Comparison of ENCODE assay signal across 1 cellular context in the genomic region with DNA sequence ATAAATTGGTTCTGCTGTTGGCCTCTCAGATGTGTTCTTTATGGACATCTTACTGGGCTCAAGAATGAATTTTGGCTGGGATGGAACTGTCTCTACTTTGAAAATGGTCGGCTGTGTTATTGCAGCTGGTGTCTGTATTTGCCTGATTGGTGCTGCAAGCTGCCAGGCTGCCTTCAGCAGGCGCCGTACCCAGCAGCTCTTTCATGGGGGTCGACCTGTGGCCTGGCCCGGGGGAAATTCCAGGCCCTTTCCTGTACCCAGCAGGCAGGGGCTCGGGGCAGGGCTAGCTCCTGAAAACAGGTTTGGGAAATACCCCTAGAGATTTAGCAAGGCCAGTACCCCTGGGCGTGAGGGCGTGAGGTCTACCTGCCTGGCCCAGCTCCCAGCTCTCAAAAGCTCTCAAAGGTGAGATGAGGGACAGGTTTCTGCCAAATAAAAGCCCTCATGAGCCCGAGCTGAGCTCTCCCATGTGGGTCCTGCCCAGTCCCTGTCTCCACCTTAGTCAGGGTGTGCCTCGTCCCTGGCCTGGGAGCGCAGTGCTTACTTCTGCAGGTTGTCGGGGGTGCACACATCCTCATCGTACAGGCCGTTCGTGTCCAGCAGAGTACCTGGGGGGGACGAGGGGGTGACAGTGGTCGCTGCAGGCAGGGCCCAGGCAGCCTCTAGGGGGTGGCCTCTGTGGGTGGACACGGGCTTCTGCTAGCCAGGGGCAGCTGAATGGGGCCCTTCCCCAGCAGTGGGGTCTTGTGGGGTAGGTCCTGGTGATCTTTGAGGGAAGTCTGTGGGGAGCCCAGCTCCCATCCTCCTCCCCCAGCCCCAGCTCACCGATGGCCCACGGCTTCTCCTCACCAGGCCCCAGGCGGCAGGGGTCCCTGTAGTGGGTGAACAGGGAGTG.
TF ChIP-seq lines count a peak whose summit lies in the region.

No MANE protein-coding gene starts in this region.

TF ChIP-seq in HepG2, 621 proteins besides CTCF, POLR2A, EP300 and RAD21:
- TF ChIP-seq EED (CRISPR knock-in tag; IDR thresholded peaks at IDR 0.05) (0 out of 2 replicates have a peak, but pooled peaks have one; percentile 52), AGO2 (optimal IDR thresholded peaks at IDR 0.05; ENCODE audit: low read depth, low read length) (peak; percentile 52), TCF12 (IDR thresholded peaks at IDR 0.05) (no peak), TCF12 (CRISPR knock-in tag; IDR thresholded peaks at IDR 0.05) (no peak), TP53 (CRISPR knock-in tag; conservative IDR thresholded peaks at IDR 0.05) (no peak), ZMYM4 (CRISPR knock-in tag; IDR thresholded peaks at IDR 0.05) (no peak), ZNF274 (CRISPR knock-in tag; IDR thresholded peaks at IDR 0.05) (no peak), IKZF4 (CRISPR knock-in tag; IDR thresholded peaks at IDR 0.05; ENCODE audit: borderline replicate concordance, low read depth, not compliant biosample characterization) (peak; percentile 8), ZNF816 (CRISPR knock-in tag; IDR thresholded peaks at IDR 0.05; ENCODE audit: borderline replicate concordance) (no peak), ZNF772 (CRISPR knock-in tag; IDR thresholded peaks at IDR 0.05) (0 out of 2 replicates have a peak, but pooled peaks have one; percentile 22), SIX1 (CRISPR knock-in tag; IDR thresholded peaks at IDR 0.05; ENCODE audit: borderline replicate concordance) (no peak), TBX2 (CRISPR knock-in tag; IDR thresholded peaks at IDR 0.05; ENCODE audit: borderline replicate concordance) (peak; percentile 4; the same call in 1 of the 2 replicates), TBL1XR1 (IDR thresholded peaks at IDR 0.05; ENCODE audit: borderline replicate concordance, low read length, partially characterized antibody) (no peak), AKAP8 (CRISPR knock-in tag; IDR thresholded peaks at IDR 0.05) (peak; percentile 40; the same call in 1 of the 2 replicates), ZNF24 (IDR thresholded peaks at IDR 0.05) (no peak), ZNF501 (CRISPR knock-in tag; IDR thresholded peaks at IDR 0.05) (0 out of 2 replicates have a peak, but pooled peaks have one; percentile 22), ZNF567 (CRISPR knock-in tag; IDR thresholded peaks at IDR 0.05; ENCODE audit: borderline replicate concordance) (no peak)
- TF ChIP-seq, protein P1, sequence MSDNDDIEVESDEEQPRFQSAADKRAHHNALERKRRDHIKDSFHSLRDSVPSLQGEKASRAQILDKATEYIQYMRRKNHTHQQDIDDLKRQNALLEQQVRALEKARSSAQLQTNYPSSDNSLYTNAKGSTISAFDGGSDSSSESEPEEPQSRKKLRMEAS (IDR thresholded peaks at IDR 0.05) = 0 out of 2 replicates have a peak, but pooled peaks have one; percentile 0
- TF ChIP-seq, protein P2, sequence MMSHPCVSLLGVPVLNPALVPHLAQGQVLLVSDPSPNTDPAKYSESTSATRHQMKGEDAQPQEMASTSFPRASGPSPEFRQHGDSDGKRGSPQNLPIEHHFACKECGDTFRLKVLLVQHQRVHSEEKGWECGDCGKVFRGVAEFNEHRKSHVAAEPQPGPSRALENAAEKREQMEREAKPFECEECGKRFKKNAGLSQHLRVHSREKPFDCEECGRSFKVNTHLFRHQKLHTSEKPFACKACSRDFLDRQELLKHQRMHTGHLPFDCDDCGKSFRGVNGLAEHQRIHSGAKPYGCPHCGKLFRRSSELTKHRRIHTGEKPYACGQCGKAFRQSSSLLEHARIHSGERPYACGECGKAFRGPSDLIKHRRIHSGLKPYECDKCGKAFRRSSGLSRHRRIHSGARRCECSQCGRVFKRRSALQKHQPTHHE (CRISPR knock-in tag; IDR thresholded peaks at IDR 0.05; ENCODE audit: borderline replicate concordance) = no peak
- TF ChIP-seq, protein P3, sequence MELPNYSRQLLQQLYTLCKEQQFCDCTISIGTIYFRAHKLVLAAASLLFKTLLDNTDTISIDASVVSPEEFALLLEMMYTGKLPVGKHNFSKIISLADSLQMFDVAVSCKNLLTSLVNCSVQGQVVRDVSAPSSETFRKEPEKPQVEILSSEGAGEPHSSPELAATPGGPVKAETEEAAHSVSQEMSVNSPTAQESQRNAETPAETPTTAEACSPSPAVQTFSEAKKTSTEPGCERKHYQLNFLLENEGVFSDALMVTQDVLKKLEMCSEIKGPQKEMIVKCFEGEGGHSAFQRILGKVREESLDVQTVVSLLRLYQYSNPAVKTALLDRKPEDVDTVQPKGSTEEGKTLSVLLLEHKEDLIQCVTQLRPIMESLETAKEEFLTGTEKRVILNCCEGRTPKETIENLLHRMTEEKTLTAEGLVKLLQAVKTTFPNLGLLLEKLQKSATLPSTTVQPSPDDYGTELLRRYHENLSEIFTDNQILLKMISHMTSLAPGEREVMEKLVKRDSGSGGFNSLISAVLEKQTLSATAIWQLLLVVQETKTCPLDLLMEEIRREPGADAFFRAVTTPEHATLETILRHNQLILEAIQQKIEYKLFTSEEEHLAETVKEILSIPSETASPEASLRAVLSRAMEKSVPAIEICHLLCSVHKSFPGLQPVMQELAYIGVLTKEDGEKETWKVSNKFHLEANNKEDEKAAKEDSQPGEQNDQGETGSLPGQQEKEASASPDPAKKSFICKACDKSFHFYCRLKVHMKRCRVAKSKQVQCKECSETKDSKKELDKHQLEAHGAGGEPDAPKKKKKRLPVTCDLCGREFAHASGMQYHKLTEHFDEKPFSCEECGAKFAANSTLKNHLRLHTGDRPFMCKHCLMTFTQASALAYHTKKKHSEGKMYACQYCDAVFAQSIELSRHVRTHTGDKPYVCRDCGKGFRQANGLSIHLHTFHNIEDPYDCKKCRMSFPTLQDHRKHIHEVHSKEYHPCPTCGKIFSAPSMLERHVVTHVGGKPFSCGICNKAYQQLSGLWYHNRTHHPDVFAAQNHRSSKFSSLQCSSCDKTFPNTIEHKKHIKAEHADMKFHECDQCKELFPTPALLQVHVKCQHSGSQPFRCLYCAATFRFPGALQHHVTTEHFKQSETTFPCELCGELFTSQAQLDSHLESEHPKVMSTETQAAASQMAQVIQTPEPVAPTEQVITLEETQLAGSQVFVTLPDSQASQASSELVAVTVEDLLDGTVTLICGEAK (IDR thresholded peaks at IDR 0.05) = no peak
- TF ChIP-seq, protein P3 (CRISPR knock-in tag; IDR thresholded peaks at IDR 0.05) = 0 out of 2 replicates have a peak, but pooled peaks have one; percentile 34
- TF ChIP-seq, protein P4, sequence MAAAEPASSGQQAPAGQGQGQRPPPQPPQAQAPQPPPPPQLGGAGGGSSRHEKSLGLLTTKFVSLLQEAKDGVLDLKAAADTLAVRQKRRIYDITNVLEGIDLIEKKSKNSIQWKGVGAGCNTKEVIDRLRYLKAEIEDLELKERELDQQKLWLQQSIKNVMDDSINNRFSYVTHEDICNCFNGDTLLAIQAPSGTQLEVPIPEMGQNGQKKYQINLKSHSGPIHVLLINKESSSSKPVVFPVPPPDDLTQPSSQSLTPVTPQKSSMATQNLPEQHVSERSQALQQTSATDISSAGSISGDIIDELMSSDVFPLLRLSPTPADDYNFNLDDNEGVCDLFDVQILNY (CRISPR knock-in tag; conservative IDR thresholded peaks at IDR 0.05) = no peak
TF ChIP-seq in HepG2: peak in this region for 9.
